Comparison of ENCODE assay signal across 8 cellular contexts in the genomic region with DNA sequence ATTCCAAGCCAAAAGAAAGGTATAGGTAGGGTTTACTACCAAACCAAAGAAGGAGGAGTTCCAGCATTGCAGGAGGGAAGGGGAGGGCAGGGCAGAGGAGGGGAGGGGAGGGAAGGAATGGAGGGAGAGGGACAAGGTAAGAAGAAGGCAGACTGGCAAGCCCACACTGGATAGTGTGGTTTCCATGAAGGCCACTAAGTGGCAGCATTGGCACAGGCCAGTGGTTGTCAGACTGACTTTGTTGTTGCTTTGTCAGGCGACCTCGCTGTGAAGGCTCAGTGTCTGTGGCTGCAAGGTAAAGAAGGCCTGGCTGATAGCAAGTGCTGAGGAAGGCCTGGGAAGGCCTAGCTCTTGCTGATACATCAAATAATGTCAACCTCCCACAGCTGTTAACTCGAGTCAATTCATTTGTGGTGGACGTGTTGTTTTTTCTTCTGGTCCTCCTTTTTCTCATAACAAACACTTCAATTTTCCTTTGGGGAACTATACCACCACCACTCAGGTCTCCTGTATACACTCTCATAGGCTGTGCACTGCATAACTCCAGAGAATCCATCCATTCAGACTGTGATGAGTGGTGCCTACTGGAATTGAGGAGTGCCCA. TPM values are rescaled to one million over a fixed set of nuclear protein-coding genes. Genes with fewer than 3 reads are reported as not detected.
DNase-seq lines count a peak whose midpoint lies in the region; ATAC-seq and TF ChIP-seq lines count a peak whose summit lies in the region.

No MANE protein-coding gene starts in this region.

- H2BK20ac ChIP-seq in IMR-90 (ENCODE audit: low read depth, low read length) = no peak overlapping the region

- H3K27ac ChIP-seq in IMR-90 (ENCODE audit: insufficient read depth, low read length) (no peak overlapping the region), OCI-LY1 (ENCODE audit: low read depth, low read length, poor library complexity, severe bottlenecking) (no peak overlapping the region), prostate gland (no peak overlapping the region)

- H2BK5ac ChIP-seq in IMR-90 (ENCODE audit: low read depth, low read length, poor library complexity, severe bottlenecking) = no peak overlapping the region

- no peak overlapping the region for H4K5ac ChIP-seq in IMR-90 (ENCODE audit: low read depth, low read length)

- no peaks in the 10 kb centered on the region for H3K79me1 ChIP-seq in IMR-90 (ENCODE audit: low read depth in 1 of 2, low read length in 2 of 2)

- H3K27me3 ChIP-seq in IMR-90 (ENCODE audit: control insufficient read depth, insufficient read depth, low read length) = no peaks in the 10 kb centered on the region
- H3K27me3 ChIP-seq in OCI-LY1 (ENCODE audit: insufficient read depth, low read length) = no peaks in the 10 kb centered on the region
- H3K27me3 ChIP-seq in prostate gland (replicated peaks; ENCODE audit: insufficient read depth) = no peaks in the 10 kb centered on the region

- no peaks in the 10 kb centered on the region for H3K4me1 ChIP-seq in IMR-90 (ENCODE audit: control insufficient read depth, insufficient read depth, low read length)
- no peaks in the 10 kb centered on the region for H3K4me1 ChIP-seq in OCI-LY1 (ENCODE audit: insufficient read depth, low read length, severe bottlenecking)
- H3K4me1 ChIP-seq in prostate gland (replicated peaks) = no peaks in the 10 kb centered on the region

- H3K23ac ChIP-seq in IMR-90 (ENCODE audit: low read depth, low read length) = no peak overlapping the region

- dilution Hi-C loops in IMR-90 (cut with HindIII; ENCODE audit: low sequenced_read_pairs, unreplicated experiment) = no loop called here

- no peaks in the 10 kb centered on the region for H3K79me2 ChIP-seq in OCI-LY1 (ENCODE audit: insufficient read depth, low read length)

- no TSS peak for BruUV-seq in IMR-90 (replicated peaks; lab: Mats Ljungman, UMichigan)

- in situ Hi-C loops in IMR-90 (cut with MboI; ENCODE audit: low sequenced_read_pairs) = loop anchor here (5.0 kb wide), 1 partner anchor 161 kb away; no protein-coding TSS in a partner anchor

- H2AK9ac ChIP-seq in IMR-90 (replicated peaks; ENCODE audit: low read depth, low read length, poor library complexity) = no peak overlapping the region

- H3K4me3 ChIP-seq in IMR-90 (ENCODE audit: insufficient read depth, low read depth, low read length) (no peak overlapping the region), OCI-LY1 (ENCODE audit: low read depth, low read length, poor library complexity, severe bottlenecking) (no peak overlapping the region), prostate gland (no peak overlapping the region)

- no peak overlapping the region for H3K4ac ChIP-seq in IMR-90 (ENCODE audit: low read depth, low read length)

- no peak overlapping the region for H2BK15ac ChIP-seq in IMR-90 (ENCODE audit: low read depth, low read length)

- no peak overlapping the region for H2BK120ac ChIP-seq in IMR-90 (ENCODE audit: low read depth, low read length)

- H2AK5ac ChIP-seq in IMR-90 (ENCODE audit: low read depth, low read length) = no peak overlapping the region

- H3K9me1 ChIP-seq in IMR-90 (ENCODE audit: insufficient read depth, low read length) = no peaks in the 10 kb centered on the region

- peak; percentile 77 for TF ChIP-seq CTCF in IMR-90 (conservative IDR thresholded peaks at IDR 0.05; ENCODE audit: low read depth, low read length)
- TF ChIP-seq CTCF in OCI-LY1 (IDR thresholded peaks at IDR 0.05; ENCODE audit: low read length) = peak; percentile 56
- peak in 3 of 4 experiments; percentile 60 to 83 (median 74) for TF ChIP-seq CTCF in prostate gland (IDR thresholded peaks at IDR 0.05)

- H3K4me2 ChIP-seq in IMR-90 (ENCODE audit: low read depth, low read length) = no peak overlapping the region
- no peak overlapping the region for H3K4me2 ChIP-seq in OCI-LY1 (ENCODE audit: low read length)

- WGBS in IMR-90 (ENCODE audit: extremely low coverage in 2 of 2, insufficient read length in 1 of 2), 2 experiments = 0% methylated on average over 1 of the region's 4 CpGs; no CpG with 5 or more reads in 1 of the 2 experiments
- WGBS in prostate gland = 30% methylated on average over 4 of the region's 4 CpGs

- DNase-seq in DMS 273 (lab: John Stamatoyannopoulos, UW; ENCODE audit: unreplicated experiment) (peak; percentile 78), IMR-90 (peak; percentile 64), glomerular visceral epithelial cell (ENCODE audit: extremely low spot score) (peak; percentile 49), prostate gland (ENCODE audit: low spot score) (peak; percentile 51), occipital lobe (lab: John Stamatoyannopoulos, UW) (no peak)
- DNase-seq in activated T-helper 9 cell treated with anti-CD3 and anti-CD28 coated beads, Interleukin-2, amount 50 U/mL, for 16 hours (ENCODE audit: low read depth) = peak; percentile 18

- TF ChIP-seq POLR2A in IMR-90 (IDR thresholded peaks at IDR 0.05; ENCODE audit: low read depth, low read length) (no peak), prostate gland (IDR thresholded peaks at IDR 0.05) (no peak)

- intact Hi-C loops in IMR-90 (cut with micrococcal nuclease) (loop anchor here (1.0 kb wide), 3 partner anchors 160 to 231 kb away; no protein-coding TSS in a partner anchor), prostate gland (cut with DNase I) (loop anchor here (5.0 kb wide), 1 partner anchor 161 kb away; no protein-coding TSS in a partner anchor)

- no peak overlapping the region for H4K8ac ChIP-seq in IMR-90 (ENCODE audit: low read depth in 2 of 2, low read length in 2 of 2)

- H3K9me3 ChIP-seq in IMR-90 (ENCODE audit: control insufficient read depth, insufficient read depth, low read length) = no peaks in the 10 kb centered on the region
- no peaks in the 10 kb centered on the region for H3K9me3 ChIP-seq in OCI-LY1 (ENCODE audit: low read length)
- H3K9me3 ChIP-seq in prostate gland = no peaks in the 10 kb centered on the region

- peak; percentile 91 for TF ChIP-seq RAD21 in IMR-90 (IDR thresholded peaks at IDR 0.05; ENCODE audit: low read length)

- CTCF ChIA-PET in IMR-90 (lab: Yijun Ruan, JAX) = interaction anchor here (0.5 kb wide), 1 partner anchor 1898 kb away, joined by 4 read pairs; no protein-coding TSS in a partner anchor

- H3K9me2 ChIP-seq in OCI-LY1 (ENCODE audit: low read depth, low read length) = no peaks in the 10 kb centered on the region

- no peak overlapping the region for H3K56ac ChIP-seq in IMR-90 (ENCODE audit: extremely low read depth, insufficient read depth, low read length)

- no peak overlapping the region for H2AFZ ChIP-seq in IMR-90 (replicated peaks; ENCODE audit: low read length, poor library complexity)
- H2AFZ ChIP-seq in OCI-LY1 (ENCODE audit: low read length) = no peak overlapping the region

- no peaks in the 10 kb centered on the region for H3K36me3 ChIP-seq in IMR-90 (ENCODE audit: control insufficient read depth, insufficient read depth, low read length)
- no peaks in the 10 kb centered on the region for H3K36me3 ChIP-seq in OCI-LY1 (ENCODE audit: insufficient read depth, low read length)
- no peaks in the 10 kb centered on the region for H3K36me3 ChIP-seq in prostate gland

- H3F3A ChIP-seq in OCI-LY1 (ENCODE audit: insufficient read depth, low read length) = no peaks in the 10 kb centered on the region

- H3K9ac ChIP-seq in IMR-90 (ENCODE audit: low read depth, low read length) (no peak overlapping the region), OCI-LY1 (ENCODE audit: low read length) (no peak overlapping the region)

- POLR2A ChIA-PET in IMR-90 (lab: Charles Lee; ENCODE audit: unreplicated experiment) = no interaction called here

- no peak overlapping the region for H3K18ac ChIP-seq in IMR-90 (ENCODE audit: low read depth, low read length)

- no peak overlapping the region for H3K14ac ChIP-seq in IMR-90 (replicated peaks; ENCODE audit: low read depth, low read length)

- ATAC-seq in IMR-90 (ENCODE audit: low read depth) (peak; percentile 98), GM18873 (IDR thresholded peaks at IDR 0.05; ENCODE audit: low FRiP score, unreplicated experiment) (no peak)

- no peak overlapping the region for H4K91ac ChIP-seq in IMR-90 (ENCODE audit: insufficient read depth, low read depth, low read length)

- H4K20me1 ChIP-seq in IMR-90 (ENCODE audit: insufficient read depth, low read length) (no peaks in the 10 kb centered on the region), OCI-LY1 (ENCODE audit: insufficient read depth, low read length) (no peaks in the 10 kb centered on the region)

TF ChIP-seq in IMR-90, 13 proteins besides CTCF, POLR2A, EP300 and RAD21:
- TF ChIP-seq SMC3 (IDR thresholded peaks at IDR 0.05; ENCODE audit: low read depth, low read length) = peak; percentile 64
- no peak for TF ChIP-seq NFE2L2 (IDR thresholded peaks at IDR 0.05; ENCODE audit: low read depth, low read length)
- TF ChIP-seq BHLHE40 (IDR thresholded peaks at IDR 0.05; ENCODE audit: low read depth, low read length) = peak; percentile 10; the same call in 1 of the 2 replicates
TF ChIP-seq in IMR-90: peak in this region for 2.

RNA-seq across cellular contexts. Expression of gene ZNF334, which starts 7.7 kb away (rescaled TPM):
- 1.1 and 1.4 TPM in 2 replicates for total RNA-seq in IMR-90 (2012; rRNA removed)
- 1.5 and 2.1 TPM in 2 replicates for polyA plus RNA-seq in IMR-90 (2012; rRNA removed)
- 0.12 and 0.29 TPM in 2 replicates for polyA plus RNA-seq in IMR-90 (2012; cell fraction: cytosol; rRNA removed)
- polyA plus RNA-seq in IMR-90 (2012; cell fraction: nucleus; rRNA removed; ENCODE audit: low replicate concordance) = 1.7 and 14.9 TPM in 2 replicates
- 10 to 100 TPM in 1 of 2 donors, 1 to 10 TPM in 1; 7.8 to 23.3 TPM for total RNA-seq in prostate gland
- total RNA-seq in occipital lobe = 13.6 TPM

RNA-seq across cellular contexts. Expression of gene OCSTAMP, which starts 29.4 kb away (rescaled TPM):
- total RNA-seq in IMR-90 (2012; rRNA removed) = not detected in 2 replicates
- polyA plus RNA-seq in IMR-90 (2012; rRNA removed) = not detected in 2 replicates
- polyA plus RNA-seq in IMR-90 (2012; cell fraction: cytosol; rRNA removed) = not detected in 2 replicates
- not detected in 2 replicates for polyA plus RNA-seq in IMR-90 (2012; cell fraction: nucleus; rRNA removed; ENCODE audit: low replicate concordance)
- not detected for total RNA-seq in prostate gland
- total RNA-seq in occipital lobe = not detected
